8 cellular contexts compared by ENCODE assay signal in genomic region chr13:110615322-110616102, GRCh38. TPM values are rescaled to one million over a fixed set of nuclear protein-coding genes. Genes with fewer than 3 reads are reported as not detected.
A peak's percentile ranks its signal among the peaks of the same experiment; 100 is the strongest.
DNase-seq lines count a peak whose midpoint lies in the region; ATAC-seq and TF ChIP-seq lines count a peak whose summit lies in the region.

Gene NAXD (plus strand): TSS chr13:110615545. CDS start chr13:110615602, 57 bp downstream.

- intact Hi-C loops in Calu3 (cut with micrococcal nuclease; ENCODE audit: unreplicated experiment): no loop called here

- H3K36me3 Mint-ChIP-seq in Calu3 (ENCODE audit: insufficient read depth, unreplicated experiment): peaks cover 26% of the 10 kb centered on the region

- peaks cover 12% of the 10 kb centered on the region for H3K4me1 Mint-ChIP-seq in Calu3 (ENCODE audit: low read depth, unreplicated experiment)

- H3K4me3 ChIP-seq in HUES48 (ENCODE audit: low read depth, low read length) (peak within 1 kb of the TSS; percentile 88), OCI-LY1 (ENCODE audit: low read depth, low read length, poor library complexity, severe bottlenecking) (peak within 1 kb of the TSS; percentile 92)

- no peaks in the 10 kb centered on the region for H3K9me2 ChIP-seq in OCI-LY1 (ENCODE audit: low read depth, low read length)

- no peaks in the 10 kb centered on the region for H3K27me3 Mint-ChIP-seq in Calu3 (ENCODE audit: unreplicated experiment)

- H2AFZ ChIP-seq in OCI-LY1 (ENCODE audit: low read length): peak within 1 kb of the TSS; percentile 56; the same call in 1 of the 2 replicates

- H3K9me3 ChIP-seq in HUES48 (ENCODE audit: control insufficient read depth, insufficient read depth, low read length): no peaks in the 10 kb centered on the region
- H3K9me3 ChIP-seq in OCI-LY1 (ENCODE audit: low read length): no peaks in the 10 kb centered on the region

- peak; percentile 76 for ATAC-seq in GM21390 (IDR thresholded peaks at IDR 0.05; ENCODE audit: unreplicated experiment)

- no peaks in the 10 kb centered on the region for H3F3A ChIP-seq in OCI-LY1 (ENCODE audit: insufficient read depth, low read length)

- H3K27ac Mint-ChIP-seq in Calu3 (ENCODE audit: unreplicated experiment): no peak within 1 kb of the TSS

- peak within 1 kb of the TSS; percentile 69 for H3K4me3 Mint-ChIP-seq in Calu3 (ENCODE audit: low read depth, unreplicated experiment)

- H3K9me3 Mint-ChIP-seq in Calu3 (ENCODE audit: low read depth, unreplicated experiment): no peaks in the 10 kb centered on the region

- peaks cover 42% of the 10 kb centered on the region for H3K79me2 ChIP-seq in OCI-LY1 (ENCODE audit: insufficient read depth, low read length)

- H3K4me2 ChIP-seq in OCI-LY1 (ENCODE audit: low read length): peak within 1 kb of the TSS; percentile 64

- TF ChIP-seq CTCF in Calu3 (IDR thresholded peaks at IDR 0.05; ENCODE audit: unreplicated experiment) (no peak), OCI-LY1 (IDR thresholded peaks at IDR 0.05; ENCODE audit: low read length) (no peak)

- CTCF ChIA-PET in Calu3 (lab: Charles Lee): interaction anchor here (0.6 kb wide), 1 partner anchor 41 kb away, joined by 3 read pairs; no protein-coding TSS in a partner anchor

- no TSS peak for BruUV-seq in Calu3 (replicated peaks; lab: Mats Ljungman, UMichigan)

- H4K20me1 ChIP-seq in OCI-LY1 (ENCODE audit: insufficient read depth, low read length): 0 out of 2 replicates have a peak, but pooled peaks cover 2% of the 10 kb centered on the region

- no peaks in the 10 kb centered on the region for H3K36me3 ChIP-seq in HUES48 (ENCODE audit: control insufficient read depth, insufficient read depth, low read length)
- 0 out of 2 replicates have a peak, but pooled peaks cover 4% of the 10 kb centered on the region for H3K36me3 ChIP-seq in OCI-LY1 (ENCODE audit: insufficient read depth, low read length)

- peaks cover 32% of the 10 kb centered on the region for H3K4me1 ChIP-seq in HUES48 (ENCODE audit: control insufficient read depth, insufficient read depth, low read length)
- H3K4me1 ChIP-seq in OCI-LY1 (ENCODE audit: insufficient read depth, low read length, severe bottlenecking): peaks cover 24% of the 10 kb centered on the region

- H3K9ac ChIP-seq in HUES48 (ENCODE audit: low read depth, low read length) (peak within 1 kb of the TSS; percentile 73), OCI-LY1 (ENCODE audit: low read length) (peak within 1 kb of the TSS; percentile 82)

- peak; percentile 74 for DNase-seq in Calu3
- peak; percentile 84 for DNase-seq in activated T-cell treated with anti-CD3 and anti-CD28 coated beads for 24 hours (ENCODE audit: low read depth)
- peak; percentile 100 for DNase-seq in epidermal melanocyte (ENCODE audit: insufficient read length, low spot score)
- peak; percentile 94 for DNase-seq in middle frontal gyrus (ENCODE audit: extremely low spot score, low spot score)
- DNase-seq in stimulated activated CD8-positive, alpha-beta memory T cell treated with anti-CD3 and anti-CD28 coated beads, Interleukin-2, amount 100 ng/mL, for 48 hours (ENCODE audit: low read depth in 2 of 2): peak; percentile 75 to 81

- H3K27ac ChIP-seq in HUES48 (ENCODE audit: low read depth, low read length): peak within 1 kb of the TSS; percentile 69
- peak within 1 kb of the TSS; percentile 4 for H3K27ac ChIP-seq in OCI-LY1 (ENCODE audit: low read depth, low read length, poor library complexity, severe bottlenecking)

- H3K27me3 ChIP-seq in HUES48 (ENCODE audit: control insufficient read depth, insufficient read depth, low read length) (no peaks in the 10 kb centered on the region), OCI-LY1 (ENCODE audit: insufficient read depth, low read length) (no peaks in the 10 kb centered on the region)

RNA-seq across cellular contexts. Expression of gene NAXD, which starts in this region (rescaled TPM):
- total RNA-seq in Calu3 (2022): 11.5 and 14.0 TPM in 2 replicates

Comparison
In these comparisons a context has a peak if more than half of its experiments do, and no peak if none do; other contexts are left out.
1. Peak in every context shown above with its lines: DNase-seq, ATAC-seq, H3K4me3 ChIP-seq and H3K27ac ChIP-seq.